In genomic region chr19:5138606-5139594, GRCh38 we compare ENCODE assay signal across 8 cellular contexts.
DNase-seq lines count a peak whose midpoint lies in the region; ATAC-seq and TF ChIP-seq lines count a peak whose summit lies in the region.

No MANE protein-coding gene starts in this region.

- TF ChIP-seq CTCF in DOHH2 (IDR thresholded peaks at IDR 0.05; ENCODE audit: low read depth, low read length, poor library complexity, severe bottlenecking) = no peak

- H3K27ac ChIP-seq in DOHH2 (ENCODE audit: low read depth, low read length) = peak overlapping the region; percentile 33
- no peak overlapping the region for H3K27ac ChIP-seq in GM23248

- H3K4me1 ChIP-seq in DOHH2 (ENCODE audit: control insufficient read depth, low read length) (peaks cover 45% of the 10 kb centered on the region), GM23248 (ENCODE audit: insufficient read depth) (no peaks in the 10 kb centered on the region)

- H3K36me3 ChIP-seq in DOHH2 (ENCODE audit: control insufficient read depth, low read length) = peaks cover 80% of the 10 kb centered on the region
- peaks cover 3% of the 10 kb centered on the region; the same call in 1 of the 2 replicates for H3K36me3 ChIP-seq in GM23248 (ENCODE audit: low read depth)

- peaks cover 38% of the 10 kb centered on the region for H3K36me3 Mint-ChIP-seq in T-cell
- peaks cover 41% of the 10 kb centered on the region for H3K36me3 Mint-ChIP-seq in activated naive CD8-positive, alpha-beta T cell treated with anti-CD3 and anti-CD28 coated beads for 36 hours
- peaks cover 30% of the 10 kb centered on the region for H3K36me3 Mint-ChIP-seq in memory B cell

- no peaks in the 10 kb centered on the region for H3K27me3 ChIP-seq in DOHH2 (ENCODE audit: control insufficient read depth, low read length)
- H3K27me3 ChIP-seq in GM23248 (replicated peaks; ENCODE audit: insufficient read depth) = no peaks in the 10 kb centered on the region

- H3F3A ChIP-seq in DOHH2 (ENCODE audit: control insufficient read depth, insufficient read depth) = no peaks in the 10 kb centered on the region
- H3F3A ChIP-seq in GM23248 (ENCODE audit: insufficient read depth) = no peaks in the 10 kb centered on the region

- in situ Hi-C loops in GM23248 (cut with MboI) = no loop called here

- peak overlapping the region; percentile 34 to 69 (median 50) for H3K4me3 Mint-ChIP-seq in T-cell
- H3K4me3 Mint-ChIP-seq in activated naive CD8-positive, alpha-beta T cell treated with anti-CD3 and anti-CD28 coated beads for 36 hours = peak overlapping the region; percentile 58
- peak overlapping the region; percentile 57 for H3K4me3 Mint-ChIP-seq in memory B cell

- POLR2A ChIA-PET in T-cell (lab: Charles Lee) = no interaction called here

- H4K20me1 ChIP-seq in DOHH2 (ENCODE audit: control insufficient read depth, insufficient read depth, low read depth, low read length) = no peaks in the 10 kb centered on the region
- no peaks in the 10 kb centered on the region for H4K20me1 ChIP-seq in GM23248 (ENCODE audit: insufficient read depth)

- H3K9me3 ChIP-seq in DOHH2 (ENCODE audit: control insufficient read depth, insufficient read depth, low read length) (no peaks in the 10 kb centered on the region), GM23248 (ENCODE audit: low read depth) (no peaks in the 10 kb centered on the region)

- 84 to 85% methylated on average over 26 to 30 of the region's 30 CpGs for WGBS in GM23248 (ENCODE audit: low coverage in 1 of 2, low lambda C conversion rate in 2 of 2, missing lambda C conversion rate in 2 of 2), 2 experiments

- 0 out of 2 replicates have a peak, but pooled peaks cover 3% of the 10 kb centered on the region for H3K79me2 ChIP-seq in DOHH2 (ENCODE audit: control insufficient read depth, low read length)
- H3K79me2 ChIP-seq in GM23248 (ENCODE audit: insufficient read depth) = no peaks in the 10 kb centered on the region

- CTCF ChIA-PET in T-cell (lab: Charles Lee) = no interaction called here

- H3K4me3 ChIP-seq in DOHH2 (ENCODE audit: low read length) (peak overlapping the region; percentile 17; the same call in 1 of the 2 replicates), GM23248 (no peak overlapping the region)

- H3K4me2 ChIP-seq in DOHH2 (ENCODE audit: low read length) = peak overlapping the region; percentile 50
- H3K4me2 ChIP-seq in GM23248 (ENCODE audit: unreplicated experiment) = no peak overlapping the region

- H3K4me1 Mint-ChIP-seq in T-cell (peaks cover 35 to 55% (median 43%) of the 10 kb centered on the region in 3 donors), memory B cell (peaks cover 36% of the 10 kb centered on the region)
- H3K4me1 Mint-ChIP-seq in activated naive CD8-positive, alpha-beta T cell treated with anti-CD3 and anti-CD28 coated beads for 36 hours = peaks cover 39% of the 10 kb centered on the region

- H3K27ac Mint-ChIP-seq in T-cell = peak overlapping the region; percentile 29 to 72
- H3K27ac Mint-ChIP-seq in activated naive CD8-positive, alpha-beta T cell treated with anti-CD3 and anti-CD28 coated beads for 36 hours = peak overlapping the region; percentile 88
- peak overlapping the region; percentile 80 for H3K27ac Mint-ChIP-seq in memory B cell

- no peaks in the 10 kb centered on the region for H3K9me2 ChIP-seq in DOHH2 (replicated peaks; ENCODE audit: control insufficient read depth, low read length)
- H3K9me2 ChIP-seq in GM23248 (ENCODE audit: insufficient read depth) = no peaks in the 10 kb centered on the region

- no peak overlapping the region for H2AFZ ChIP-seq in GM23248

- no peak overlapping the region for H3K9ac ChIP-seq in GM23248

- no peaks in the 10 kb centered on the region for H3K27me3 Mint-ChIP-seq in T-cell
- H3K27me3 Mint-ChIP-seq in activated naive CD8-positive, alpha-beta T cell treated with anti-CD3 and anti-CD28 coated beads for 36 hours = peaks cover 5% of the 10 kb centered on the region
- no peaks in the 10 kb centered on the region for H3K27me3 Mint-ChIP-seq in memory B cell

- DNase-seq in GM23248 (peak; percentile 31), T-cell (peak; percentile 60 to 84 (median 72)), memory B cell (ENCODE audit: low spot score in 2 of 2) (peak; percentile 54 to 68), NCI-H748 (lab: John Stamatoyannopoulos, UW; ENCODE audit: unreplicated experiment) (no peak)
- DNase-seq in activated naive CD8-positive, alpha-beta T cell treated with anti-CD3 and anti-CD28 coated beads for 36 hours = peak; percentile 88
- peak; percentile 87 for DNase-seq in stimulated activated naive CD8-positive, alpha-beta T cell treated with anti-CD3 and anti-CD28 coated beads, Interleukin-15, Interleukin-2, amounts not matched to agents 100 U/mL and 50 U/mL, for 24 hours

- H3K9me3 Mint-ChIP-seq in T-cell (no peaks in the 10 kb centered on the region), memory B cell (no peaks in the 10 kb centered on the region)
- H3K9me3 Mint-ChIP-seq in activated naive CD8-positive, alpha-beta T cell treated with anti-CD3 and anti-CD28 coated beads for 36 hours = peaks cover 3% of the 10 kb centered on the region

- ATAC-seq in T-cell (replicated peaks in 1 of 4) (peak; percentile 71 to 89 (median 77)), memory B cell (ENCODE audit: low read depth) (peak; percentile 66), HG03469 (IDR thresholded peaks at IDR 0.05; ENCODE audit: unreplicated experiment) (no peak)
- ATAC-seq in stimulated activated naive CD8-positive, alpha-beta T cell treated with anti-CD3 and anti-CD28 coated beads, Interleukin-15, Interleukin-2, amounts not matched to agents 100 U/mL and 50 U/mL, for 24 hours = peak; percentile 74
